ENCODE assay signal across 8 cellular contexts in the genomic region with DNA sequence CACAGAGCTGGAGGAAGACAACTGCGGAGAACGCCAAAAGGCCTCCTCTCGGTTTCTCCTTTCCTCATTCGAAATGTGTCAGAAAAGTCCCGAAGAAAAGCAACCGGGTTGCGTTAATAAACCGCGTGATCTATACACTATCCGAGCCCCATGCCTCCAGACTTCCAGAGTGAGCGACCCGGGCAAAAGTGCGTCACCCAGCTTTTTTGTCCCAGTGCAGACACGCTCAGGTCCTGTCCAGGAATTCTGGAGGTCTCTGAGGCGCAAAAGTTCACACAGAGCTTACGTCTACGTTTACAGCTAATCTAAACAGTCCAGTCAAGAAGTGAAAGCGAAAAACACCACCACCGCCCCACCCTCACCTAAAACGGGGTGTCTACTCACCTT. TPM values are rescaled to one million over a fixed set of nuclear protein-coding genes. Genes with fewer than 3 reads are reported as not detected.
A peak's percentile ranks its signal among the peaks of the same experiment; 100 is the strongest.
DNase-seq lines count a peak whose midpoint lies in the region; ATAC-seq and TF ChIP-seq lines count a peak whose summit lies in the region.

No MANE protein-coding gene starts in this region.

- POLR2A ChIA-PET in CD4-positive, alpha-beta T cell (lab: Charles Lee), result interaction anchor here (0.7 to 2.9 kb wide), 20 partner anchors 8 to 1375 kb away, joined by 3 to 41 read pairs (median 4); a partner anchor contains a TSS
- POLR2A ChIA-PET in T-cell (lab: Charles Lee), result interaction anchor here (0.6 to 1.0 kb wide), 9 partner anchors 9 to 1005 kb away, joined by 3 to 7 read pairs (median 4); a partner anchor contains a TSS
- POLR2A ChIA-PET in naive thymus-derived CD8-positive, alpha-beta T cell (lab: Charles Lee), result interaction anchor here (0.6 to 2.4 kb wide), 9 partner anchors 13 to 1005 kb away, joined by 3 to 24 read pairs (median 6); a partner anchor contains a TSS

- ATAC-seq in CD4-positive, alpha-beta T cell (ENCODE audit: poor library complexity), result peak; percentile 76
- ATAC-seq in GM19043 (IDR thresholded peaks at IDR 0.05; ENCODE audit: low read depth, unreplicated experiment), result peak; percentile 79
- ATAC-seq in HG03108 (IDR thresholded peaks at IDR 0.05; ENCODE audit: unreplicated experiment), result peak; percentile 67
- ATAC-seq in T-cell (replicated peaks in 1 of 4), result peak; percentile 73 to 80 (median 77)
- ATAC-seq in esophagus mucosa, result peak; percentile 70
- peak; percentile 77 to 80 for ATAC-seq in naive thymus-derived CD8-positive, alpha-beta T cell

- no peak for TF ChIP-seq CTCF in CD4-positive, alpha-beta T cell (IDR thresholded peaks at IDR 0.05)

- intact Hi-C loops in CD4-positive, alpha-beta T cell (cut with DNase I, micrococcal nuclease), result loop anchor here (1.0 to 10.0 kb wide), 11 partner anchors 43 to 1279 kb away; a partner anchor contains a TSS
- intact Hi-C loops in posterior vena cava (cut with DNase I), result no loop called here

- peaks cover 5% of the 10 kb centered on the region for H3K27me3 Mint-ChIP-seq in CD4-positive, alpha-beta T cell
- H3K27me3 Mint-ChIP-seq in T-cell, result peaks cover 2 to 6% of the 10 kb centered on the region in 2 donors
- peaks cover 0 to 4% (median 0%) of the 10 kb centered on the region in 5 donors for H3K27me3 Mint-ChIP-seq in naive thymus-derived CD8-positive, alpha-beta T cell

- peaks cover 60% of the 10 kb centered on the region for H3K4me1 Mint-ChIP-seq in CD4-positive, alpha-beta T cell (ENCODE audit: low read depth)
- H3K4me1 Mint-ChIP-seq in T-cell, result peaks cover 50 to 52% (median 51%) of the 10 kb centered on the region in 3 donors
- peaks cover 22 to 57% (median 50%) of the 10 kb centered on the region in 4 donors for H3K4me1 Mint-ChIP-seq in naive thymus-derived CD8-positive, alpha-beta T cell

- no peaks in the 10 kb centered on the region for H3K9me3 Mint-ChIP-seq in CD4-positive, alpha-beta T cell
- no peaks in the 10 kb centered on the region for H3K9me3 Mint-ChIP-seq in T-cell
- peaks cover 0 to 5% (median 0%) of the 10 kb centered on the region in 9 donors for H3K9me3 Mint-ChIP-seq in naive thymus-derived CD8-positive, alpha-beta T cell

- no peaks in the 10 kb centered on the region for H3K27me3 ChIP-seq in CD4-positive, alpha-beta T cell (ENCODE audit: control insufficient read depth, insufficient read depth, low read length)

- peak overlapping the region; percentile 100 for H3K27ac Mint-ChIP-seq in CD4-positive, alpha-beta T cell
- peak overlapping the region; percentile 99 to 100 for H3K27ac Mint-ChIP-seq in T-cell
- peak overlapping the region; percentile 98 to 100 (median 100) for H3K27ac Mint-ChIP-seq in naive thymus-derived CD8-positive, alpha-beta T cell

- H3K36me3 Mint-ChIP-seq in CD4-positive, alpha-beta T cell (ENCODE audit: low read depth), result peaks cover 54% of the 10 kb centered on the region
- peaks cover 31% of the 10 kb centered on the region for H3K36me3 Mint-ChIP-seq in T-cell
- peaks cover 16 to 36% (median 21%) of the 10 kb centered on the region in 3 donors for H3K36me3 Mint-ChIP-seq in naive thymus-derived CD8-positive, alpha-beta T cell

- H3K9me3 ChIP-seq in CD4-positive, alpha-beta T cell (ENCODE audit: control insufficient read depth, low read length), result no peaks in the 10 kb centered on the region

- H3K27ac ChIP-seq in CD4-positive, alpha-beta T cell (ENCODE audit: low read depth, low read length), result peak overlapping the region; percentile 98

- CTCF ChIA-PET in CD4-positive, alpha-beta T cell (lab: Charles Lee), result interaction anchor here (1.1 to 2.6 kb wide), 7 partner anchors 43 to 1004 kb away, joined by 3 to 16 read pairs (median 4); a partner anchor contains a TSS
- CTCF ChIA-PET in T-cell (lab: Charles Lee), result interaction anchor here (0.5 to 3.3 kb wide), 9 partner anchors 8 to 127 kb away, joined by 3 to 18 read pairs (median 7); a partner anchor contains a TSS

- peak overlapping the region; percentile 100 for H3K4me3 Mint-ChIP-seq in CD4-positive, alpha-beta T cell
- peak overlapping the region; percentile 99 for H3K4me3 Mint-ChIP-seq in T-cell
- peak overlapping the region; percentile 95 to 100 (median 97) for H3K4me3 Mint-ChIP-seq in naive thymus-derived CD8-positive, alpha-beta T cell

- DNase-seq in CD4-positive, alpha-beta T cell, result no peak
- peak in 1 of 34 experiments; percentile 64 for DNase-seq in T-cell
- peak in 1 of 10 donors; percentile 30 for DNase-seq in naive thymus-derived CD8-positive, alpha-beta T cell
- DNase-seq in posterior vena cava (ENCODE audit: low spot score), result no peak
- DNase-seq in NCI-H446 (lab: John Stamatoyannopoulos, UW), result no peak

RNA-seq across cellular contexts. Expression of a gene that starts 0.4 kb away (rescaled TPM):
- 100 to 1,000 TPM; 171 TPM for total RNA-seq in CD4-positive, alpha-beta T cell
- total RNA-seq in T-cell (100 to 1,000 TPM; 200 to 241 (median 216) TPM), esophagus mucosa (46.1 TPM), posterior vena cava (100 to 1,000 TPM; 130 to 137 TPM)
- 100 to 1,000 TPM; 332 to 395 TPM for total RNA-seq in naive thymus-derived CD8-positive, alpha-beta T cell
- polyA plus RNA-seq in naive thymus-derived CD8-positive, alpha-beta T cell, result 100 to 1,000 TPM; 126 to 186 (median 168) TPM

RNA-seq across cellular contexts. Expression of a gene that starts 48.0 kb away (rescaled TPM):
- total RNA-seq in CD4-positive, alpha-beta T cell, result 10 to 100 TPM; 39.8 to 40.6 TPM
- total RNA-seq in T-cell, result 10 to 100 TPM; 45.4 to 48.5 (median 46.9) TPM
- total RNA-seq in esophagus mucosa, result 14.3 TPM
- total RNA-seq in naive thymus-derived CD8-positive, alpha-beta T cell, result 10 to 100 TPM; 68.1 to 71.6 TPM
- 10 to 100 TPM; 32.0 to 38.1 (median 34.7) TPM for polyA plus RNA-seq in naive thymus-derived CD8-positive, alpha-beta T cell
- total RNA-seq in posterior vena cava, result 10 to 100 TPM; 38.8 to 43.1 TPM

Comparison
In these comparisons a context has a peak if more than half of its experiments do, and no peak if none do; other contexts are left out.
1. intact Hi-C loops: an anchor here in CD4-positive, alpha-beta T cell (1.0 to 10.0 kb wide); none called in posterior vena cava.